ENCODE assay signal across 8 cellular contexts in genomic region chr12:69553626-69554248, GRCh38. TPM values are rescaled to one million over a fixed set of nuclear protein-coding genes. Genes with fewer than 3 reads are reported as not detected.
DNase-seq lines count a peak whose midpoint lies in the region; ATAC-seq, FAIRE-seq and TF ChIP-seq lines count a peak whose summit lies in the region.

No MANE protein-coding gene starts in this region.

- H3K4me1 ChIP-seq in HAP-1 (peaks cover 11% of the 10 kb centered on the region), kidney (ENCODE audit: control insufficient read depth in 1 of 2, insufficient read depth in 1 of 2, low read depth in 1 of 2, low read length in 2 of 2) (no peaks in the 10 kb centered on the region)

- no peak for TF ChIP-seq CTCF in kidney (IDR thresholded peaks at IDR 0.05; ENCODE audit: borderline replicate concordance, extremely low read depth, insufficient read depth)

- no peak for ATAC-seq in GM18511 (IDR thresholded peaks at IDR 0.05; ENCODE audit: unreplicated experiment)

- no peak overlapping the region for H3K9ac ChIP-seq in kidney (ENCODE audit: low read length in 2 of 2)

- H3K4me3 ChIP-seq in HAP-1 (no peak overlapping the region), kidney (ENCODE audit: low read length in 2 of 2) (no peak overlapping the region)

- H3K36me3 ChIP-seq in HAP-1 (replicated peaks) (no peaks in the 10 kb centered on the region), kidney (ENCODE audit: control insufficient read depth in 1 of 2, insufficient read depth in 2 of 2, low read length in 2 of 2) (no peaks in the 10 kb centered on the region)

- in situ Hi-C loops in HAP-1 (cut with MboI; ENCODE audit: low sequenced_read_pairs) = no loop called here

- peak overlapping the region; percentile 41 for H3K27ac ChIP-seq in epithelial cell of prostate
- no peak overlapping the region for H3K27ac ChIP-seq in kidney (ENCODE audit: low read depth in 2 of 2, low read length in 2 of 2)

- H3K9me3 ChIP-seq in HAP-1 (no peaks in the 10 kb centered on the region), kidney (ENCODE audit: control insufficient read depth in 1 of 2, low read length in 2 of 2) (no peaks in the 10 kb centered on the region)

- FAIRE-seq in kidney (lab: Jason Lieb, UNC) = no peak

- H3K27me3 ChIP-seq in HAP-1 (ENCODE audit: low read depth) = no peaks in the 10 kb centered on the region

- intact Hi-C loops in kidney (cut with DNase I) = no loop called here

- peak; percentile 36 to 38 for DNase-seq in HAP-1 (ENCODE audit: low spot score in 2 of 2)
- peak; percentile 45 for DNase-seq in NCI-H748 (lab: John Stamatoyannopoulos, UW; ENCODE audit: unreplicated experiment)
- DNase-seq in epithelial cell of prostate (ENCODE audit: low read depth, low spot score) = peak; percentile 61
- DNase-seq in pulmonary artery endothelial cell (ENCODE audit: low read depth, low spot score) = peak; percentile 15
- no peak for DNase-seq in activated CD4-positive, alpha-beta T cell treated with anti-CD3 and anti-CD28 coated beads for 4 hours
- no peak for DNase-seq in kidney
- DNase-seq in effector CD4-positive, alpha-beta T cell = no peak

RNA-seq across cellular contexts. Expression of gene CCT2, which starts 31.5 kb away (rescaled TPM):
- total RNA-seq in pulmonary artery endothelial cell (298 and 500 TPM in 2 replicates), kidney (117 TPM)
- 125 TPM for polyA plus RNA-seq in kidney (ENCODE audit: insufficient read depth, low read depth, low replicate concordance)

RNA-seq across cellular contexts. Expression of gene LRRC10, which starts 57.0 kb away (rescaled TPM):
- total RNA-seq in pulmonary artery endothelial cell = not detected in 2 replicates
- total RNA-seq in kidney = not detected
- polyA plus RNA-seq in kidney (ENCODE audit: insufficient read depth, low read depth, low replicate concordance) = not detected

Comparison
In these comparisons a context has a peak if more than half of its experiments do, and no peak if none do; other contexts are left out.
1. DNase-seq: peak in HAP-1 (2 of 2), NCI-H748 (single experiment), epithelial cell of prostate (single experiment) and pulmonary artery endothelial cell (single experiment); none in activated CD4-positive, alpha-beta T cell treated with anti-CD3 and anti-CD28 coated beads for 4 hours (0 of 2), kidney (single experiment) and effector CD4-positive, alpha-beta T cell (single experiment).